Comparison of ENCODE assay signal across 12 cellular contexts in genomic region chr1:3504151-3504822, GRCh38. TPM values are rescaled to one million over a fixed set of nuclear protein-coding genes. Genes with fewer than 3 reads are reported as not detected.
DNase-seq lines count a peak whose midpoint lies in the region; ATAC-seq and TF ChIP-seq lines count a peak whose summit lies in the region.
"Had no signal": no experiment of that assay in that cellular context is flagged by ENCODE, and none has a peak within 500 bp of the region (broad histone marks: within the 10 kb centered on the region; RNA-seq: fewer than 3 reads in every experiment).

No MANE protein-coding gene starts in this region.

- no peaks in the 10 kb centered on the region for H3K36me3 ChIP-seq in trophoblast cell (ENCODE audit: control insufficient read depth in 1 of 2, insufficient read depth in 2 of 2, low read length in 2 of 2)
- H3K36me3 ChIP-seq: SJCRH30 had no signal

- no peak overlapping the region for H3K14ac ChIP-seq in trophoblast cell (ENCODE audit: low read length)

- no peak overlapping the region for H2BK120ac ChIP-seq in trophoblast cell (ENCODE audit: insufficient read depth, low read length, poor library complexity)

- no peak overlapping the region for H3K27ac ChIP-seq in trophoblast cell (ENCODE audit: low read depth, low read length)
- H3K27ac ChIP-seq: SJCRH30 had no signal

- no peak overlapping the region for H3K4ac ChIP-seq in trophoblast cell (ENCODE audit: low read depth, low read length)

- no peaks in the 10 kb centered on the region for H3K79me2 ChIP-seq in trophoblast cell (ENCODE audit: control insufficient read depth, insufficient read depth, low read length, poor library complexity)

- peaks cover 3% of the 10 kb centered on the region for H3K9me3 ChIP-seq in trophoblast cell (ENCODE audit: insufficient read depth, low read depth, low read length)
- H3K9me3 ChIP-seq: SJCRH30 had no signal

- H4K91ac ChIP-seq in trophoblast cell (ENCODE audit: low read depth, low read length) = no peak overlapping the region

- in situ Hi-C loops in SK-MEL-5 (cut with HindIII; ENCODE audit: low pct_unique_long_range_greater_than_20kb, low sequenced_read_pairs) = no loop called here

- no peak overlapping the region for H4K12ac ChIP-seq in trophoblast cell (ENCODE audit: low read depth, low read length)

- no peaks in the 10 kb centered on the region for H3K4me1 ChIP-seq in trophoblast cell (ENCODE audit: control insufficient read depth in 1 of 2, insufficient read depth in 2 of 2, low read length in 2 of 2)
- H3K4me1 ChIP-seq: SJCRH30 had no signal

- no peak overlapping the region for H4K8ac ChIP-seq in trophoblast cell (ENCODE audit: low read depth, low read length)

- no peaks in the 10 kb centered on the region for H3K79me1 ChIP-seq in trophoblast cell (ENCODE audit: low read length)

- no peak for TF ChIP-seq CTCF in fibroblast of villous mesenchyme (IDR thresholded peaks at IDR 0.05; ENCODE audit: insufficient read depth, low read depth, low read length)

- H3K9ac ChIP-seq in trophoblast cell (ENCODE audit: low read length) = no peak overlapping the region

- H2BK5ac ChIP-seq in trophoblast cell (ENCODE audit: low read depth, low read length, poor library complexity) = no peak overlapping the region

- H3K4me3 ChIP-seq in fibroblast of villous mesenchyme (ENCODE audit: low read depth, low read length) (no peak overlapping the region), trophoblast cell (ENCODE audit: low read depth, low read length) (no peak overlapping the region)
- H3K4me3 ChIP-seq: SJCRH30 had no signal

- H3K27me3 ChIP-seq in trophoblast cell (ENCODE audit: insufficient read depth, low read length) = no peaks in the 10 kb centered on the region

- H2AFZ ChIP-seq in trophoblast cell (ENCODE audit: insufficient read depth, low read length, poor library complexity) = no peak overlapping the region

- no peak overlapping the region for H2BK12ac ChIP-seq in trophoblast cell (ENCODE audit: low read length)

- H3K18ac ChIP-seq in trophoblast cell (ENCODE audit: low read length) = no peak overlapping the region

- DNase-seq in CD1c-positive myeloid dendritic cell (ENCODE audit: extremely low spot score) (peak; percentile 18), SK-MEL-5 (ENCODE audit: low read depth, low spot score) (peak; percentile 74), fibroblast of villous mesenchyme (ENCODE audit: low read depth) (peak; percentile 19), trophoblast cell (peak; percentile 54 to 63), SKM-1 treated with dmso at 0.1 percent for 144 hours (lab: John Stamatoyannopoulos, UW; ENCODE audit: unreplicated experiment) (no peak), NCI-H1105 (lab: John Stamatoyannopoulos, UW) (no peak)
- DNase-seq: activated naive CD4-positive, alpha-beta T cell; DND-41; SJCRH30; stimulated activated CD8-positive, alpha-beta memory T cell treated with anti-CD3 and anti-CD28 coated beads, Interleukin-4, amount 100 ng/mL, for 48 hours had no signal

- no peak for ATAC-seq in HG02981 (IDR thresholded peaks at IDR 0.05; ENCODE audit: unreplicated experiment)
- no peak for ATAC-seq in HG03039 (IDR thresholded peaks at IDR 0.05; ENCODE audit: unreplicated experiment)

- no peak overlapping the region for H3K4me2 ChIP-seq in trophoblast cell (ENCODE audit: low read length)

- H2AK5ac ChIP-seq in trophoblast cell (ENCODE audit: low read length) = no peak overlapping the region

- WGBS in trophoblast cell (ENCODE audit: extremely low coverage, insufficient coverage, insufficient read length) = no CpG with 5 or more reads among the region's 31 CpGs

- no peak overlapping the region for H3K23ac ChIP-seq in trophoblast cell (ENCODE audit: low read length)

RNA-seq across cellular contexts. Expression of gene ARHGEF16, which starts 49.8 kb away (rescaled TPM):
- total RNA-seq in SK-MEL-5 (2014; rRNA removed; shearing (Covaris generic)) = 0.45 and 0.58 TPM in 2 replicates
- 0.44 and 0.60 TPM in 2 replicates for polyA plus RNA-seq in SK-MEL-5 (2015; cell fraction: cytosol; rRNA removed)
- 4.8 and 6.2 TPM in 2 replicates for polyA plus RNA-seq in SK-MEL-5 (2015; cell fraction: nucleus; rRNA removed)
- total RNA-seq in fibroblast of villous mesenchyme = 0.86 and 0.97 TPM in 2 replicates
- polyA plus RNA-seq in trophoblast cell (2013) = 6.2 and 6.3 TPM in 2 replicates

Comparison
In these comparisons a context has a peak if more than half of its experiments do, and no peak if none do; other contexts are left out.
1. DNase-seq: peak in CD1c-positive myeloid dendritic cell (single experiment), SK-MEL-5 (single experiment), fibroblast of villous mesenchyme (single experiment) and trophoblast cell (2 of 2); none in SKM-1 treated with dmso at 0.1 percent for 144 hours (single experiment) and NCI-H1105 (single experiment).